Comparison of ENCODE assay signal across 8 cellular contexts in genomic region chr20:21048841-21049273, GRCh38. TPM values are rescaled to one million over a fixed set of nuclear protein-coding genes. Genes with fewer than 3 reads are reported as not detected.
A peak's percentile ranks its signal among the peaks of the same experiment; 100 is the strongest.
DNase-seq lines count a peak whose midpoint lies in the region; ATAC-seq and TF ChIP-seq lines count a peak whose summit lies in the region.

No MANE protein-coding gene starts in this region.

- no peaks in the 10 kb centered on the region for H3K36me3 Mint-ChIP-seq in activated CD4-positive, alpha-beta memory T cell treated with anti-CD3 and anti-CD28 coated beads for 36 hours

- peak in 7 of 9 donors; percentile 38 to 78 (median 49) for TF ChIP-seq CTCF in heart right ventricle (IDR thresholded peaks at IDR 0.05)

- POLR2A ChIA-PET in activated CD4-positive, alpha-beta memory T cell treated with anti-CD3 and anti-CD28 coated beads for 36 hours (lab: Charles Lee) = no interaction called here

- peaks cover 0 to 62% (median 40%) of the 10 kb centered on the region in 7 donors for H3K27me3 ChIP-seq in heart right ventricle
- H3K27me3 ChIP-seq in MG63 = no peaks in the 10 kb centered on the region

- 45 to 50% methylated on average over 5 of the region's 5 CpGs for WGBS in heart right ventricle, 2 donors

- no peak for TF ChIP-seq POLR2A in erythroblast (IDR thresholded peaks at IDR 0.05; ENCODE audit: low read length)

- ATAC-seq in heart right ventricle (no peak), HG03469 (IDR thresholded peaks at IDR 0.05; ENCODE audit: unreplicated experiment) (no peak), HG02678 (IDR thresholded peaks at IDR 0.05; ENCODE audit: unreplicated experiment) (no peak)

- no peak overlapping the region for H3K27ac ChIP-seq in heart right ventricle

- no peaks in the 10 kb centered on the region for H3K4me1 Mint-ChIP-seq in activated CD4-positive, alpha-beta memory T cell treated with anti-CD3 and anti-CD28 coated beads for 36 hours (ENCODE audit: low read depth)

- intact Hi-C loops in heart right ventricle (cut with DNase I) = no loop called here
- intact Hi-C loops in cardiac septum (cut with DNase I) = no loop called here
- intact Hi-C loops in activated CD4-positive, alpha-beta memory T cell treated with anti-CD3 and anti-CD28 coated beads for 36 hours (cut with micrococcal nuclease) = loop anchor here (5.0 kb wide), 2 partner anchors 78 to 187 kb away; partner anchors contain the start of gene KIZ

- H3K4me3 Mint-ChIP-seq in activated CD4-positive, alpha-beta memory T cell treated with anti-CD3 and anti-CD28 coated beads for 36 hours = no peak overlapping the region

- no peak overlapping the region for H3K27ac Mint-ChIP-seq in activated CD4-positive, alpha-beta memory T cell treated with anti-CD3 and anti-CD28 coated beads for 36 hours

- no peaks in the 10 kb centered on the region for H3K36me3 ChIP-seq in heart right ventricle
- H3K36me3 ChIP-seq in MG63 = no peaks in the 10 kb centered on the region

- H3K4me3 ChIP-seq in heart right ventricle (no peak overlapping the region), MG63 (no peak overlapping the region)

- H3K27me3 Mint-ChIP-seq in activated CD4-positive, alpha-beta memory T cell treated with anti-CD3 and anti-CD28 coated beads for 36 hours = peaks cover 15% of the 10 kb centered on the region

- CTCF ChIA-PET in activated CD4-positive, alpha-beta memory T cell treated with anti-CD3 and anti-CD28 coated beads for 36 hours (lab: Charles Lee) = interaction anchor here (0.6 to 3.6 kb wide), 23 partner anchors 9 to 521 kb away, joined by 3 to 29 read pairs (median 4); no protein-coding TSS in a partner anchor

- DNase-seq in heart right ventricle (no peak), cardiac septum (ENCODE audit: low spot score) (no peak), MG63 (peak; percentile 16), erythroblast (lab: John Stamatoyannopoulos, UW) (peak; percentile 26 to 69)
- DNase-seq in activated CD4-positive, alpha-beta memory T cell treated with anti-CD3 and anti-CD28 coated beads for 36 hours = peak; percentile 60
- DNase-seq in stimulated activated CD4-positive, alpha-beta T cell treated with anti-CD3 and anti-CD28 coated beads, Interleukin-12 subunit alpha, Interleukin-12 subunit beta, amount 100 ng/mL, for 4 hours = peak; percentile 49

- H3K4me1 ChIP-seq in heart right ventricle = no peaks in the 10 kb centered on the region

- H3K9me3 ChIP-seq in heart right ventricle = no peaks in the 10 kb centered on the region
- no peaks in the 10 kb centered on the region for H3K9me3 ChIP-seq in MG63

- no peaks in the 10 kb centered on the region for H3K9me3 Mint-ChIP-seq in activated CD4-positive, alpha-beta memory T cell treated with anti-CD3 and anti-CD28 coated beads for 36 hours

RNA-seq across cellular contexts. Expression of gene LINC00237, which starts 57.3 kb away (rescaled TPM):
- not detected for total RNA-seq in heart right ventricle
- not detected for polyA plus RNA-seq in heart right ventricle
- total RNA-seq in cardiac septum = not detected
- total RNA-seq in MG63 (2014; rRNA removed; shearing (Covaris generic); ENCODE audit: low replicate concordance) = not detected in 2 replicates
- total RNA-seq in activated CD4-positive, alpha-beta memory T cell treated with anti-CD3 and anti-CD28 coated beads for 36 hours = not detected

Comparison
In these comparisons a context has a peak if more than half of its experiments do, and no peak if none do; other contexts are left out.
1. DNase-seq: peak in MG63 (single experiment), activated CD4-positive, alpha-beta memory T cell treated with anti-CD3 and anti-CD28 coated beads for 36 hours (single experiment), erythroblast (2 of 2) and stimulated activated CD4-positive, alpha-beta T cell treated with anti-CD3 and anti-CD28 coated beads, Interleukin-12 subunit alpha, Interleukin-12 subunit beta, amount 100 ng/mL, for 4 hours (single experiment); none in heart right ventricle (0 of 2) and cardiac septum (single experiment).